11 cellular contexts compared by ENCODE assay signal in genomic region chr5:32017638-32018429, GRCh38.
A peak's percentile ranks its signal among the peaks of the same experiment; 100 is the strongest.
DNase-seq lines count a peak whose midpoint lies in the region; ATAC-seq and TF ChIP-seq lines count a peak whose summit lies in the region.
"Had no signal": no experiment of that assay in that cellular context is flagged by ENCODE, and none has a peak within 500 bp of the region (broad histone marks: within the 10 kb centered on the region; RNA-seq: fewer than 3 reads in every experiment).

No MANE protein-coding gene starts in this region.

- H3K79me2 ChIP-seq in parathyroid adenoma: no peaks in the 10 kb centered on the region

- no peak for TF ChIP-seq CTCF in CD14-positive monocyte (IDR thresholded peaks at IDR 0.05)
- no peak for TF ChIP-seq CTCF in fibroblast of villous mesenchyme (IDR thresholded peaks at IDR 0.05; ENCODE audit: insufficient read depth, low read depth, low read length)
- TF ChIP-seq CTCF in parathyroid adenoma (IDR thresholded peaks at IDR 0.05): no peak

- no peaks in the 10 kb centered on the region for H3K36me3 ChIP-seq in parathyroid adenoma (ENCODE audit: control insufficient read depth, insufficient read depth, low read length)

- no peak overlapping the region for H2AFZ ChIP-seq in parathyroid adenoma

- H3K9me3 Mint-ChIP-seq in CD14-positive monocyte: no peaks in the 10 kb centered on the region
- H3K9me3 Mint-ChIP-seq in stimulated activated memory B cell treated with anti-CD40 and anti-IgM and Interleukin-4, amounts not matched to agents 10 μg/mL and 1 μg/mL and 100 μg/mL, for 72 hours: no peaks in the 10 kb centered on the region
- H3K9me3 Mint-ChIP-seq: T-cell had no signal

- no peak for ATAC-seq in GM18873 (IDR thresholded peaks at IDR 0.05; ENCODE audit: low FRiP score, unreplicated experiment)
- no peak for ATAC-seq in stimulated activated memory B cell treated with anti-CD40 and anti-IgM and Interleukin-4, amounts not matched to agents 10 μg/mL and 1 μg/mL and 100 μg/mL, for 72 hours

- peak overlapping the region; percentile 63 to 65 for H3K4me3 Mint-ChIP-seq in CD14-positive monocyte
- H3K4me3 Mint-ChIP-seq in stimulated activated memory B cell treated with anti-CD40 and anti-IgM and Interleukin-4, amounts not matched to agents 10 μg/mL and 1 μg/mL and 100 μg/mL, for 72 hours: no peak overlapping the region

- peaks cover 32% of the 10 kb centered on the region for H3K4me1 Mint-ChIP-seq in CD14-positive monocyte
- H3K4me1 Mint-ChIP-seq in stimulated activated memory B cell treated with anti-CD40 and anti-IgM and Interleukin-4, amounts not matched to agents 10 μg/mL and 1 μg/mL and 100 μg/mL, for 72 hours: peaks cover 6% of the 10 kb centered on the region

- no peak overlapping the region for H3K9ac ChIP-seq in parathyroid adenoma

- H3K4me3 ChIP-seq in fibroblast of villous mesenchyme (ENCODE audit: low read depth, low read length) (no peak overlapping the region), parathyroid adenoma (ENCODE audit: low read depth, low read length) (no peak overlapping the region)

- H3K27me3 ChIP-seq in parathyroid adenoma (ENCODE audit: control insufficient read depth, insufficient read depth, low read length): no peaks in the 10 kb centered on the region

- H3K4me1 ChIP-seq in parathyroid adenoma: no peaks in the 10 kb centered on the region

- DNase-seq in CD14-positive monocyte (ENCODE audit: low spot score): no peak
- peak; percentile 62 for DNase-seq in fibroblast of villous mesenchyme (ENCODE audit: low read depth)
- no peak for DNase-seq in ureter (ENCODE audit: low spot score)
- DNase-seq in LoVo (ENCODE audit: low spot score): no peak
- DNase-seq: activated effector memory CD4-positive, alpha-beta T cell treated with anti-CD3 and anti-CD28 coated beads, Interleukin-2, amount 50 U/mL, for 16 hours; GOT3; T-cell had no signal

- no peak overlapping the region for H3K27ac ChIP-seq in parathyroid adenoma

- H3K27me3 Mint-ChIP-seq in CD14-positive monocyte (ENCODE audit: low read depth in 3 of 3): peaks cover 0 to 4% (median 1%) of the 10 kb centered on the region in 3 donors
- no peaks in the 10 kb centered on the region for H3K27me3 Mint-ChIP-seq in stimulated activated memory B cell treated with anti-CD40 and anti-IgM and Interleukin-4, amounts not matched to agents 10 μg/mL and 1 μg/mL and 100 μg/mL, for 72 hours
- H3K27me3 Mint-ChIP-seq: T-cell had no signal

- no peaks in the 10 kb centered on the region for H3K9me3 ChIP-seq in parathyroid adenoma (ENCODE audit: control insufficient read depth, low read length)

- intact Hi-C loops in CD14-positive monocyte (cut with micrococcal nuclease): no loop called here

- peak overlapping the region in 2 of 7 donors; percentile 25 to 57 for H3K27ac Mint-ChIP-seq in CD14-positive monocyte
- H3K27ac Mint-ChIP-seq in stimulated activated memory B cell treated with anti-CD40 and anti-IgM and Interleukin-4, amounts not matched to agents 10 μg/mL and 1 μg/mL and 100 μg/mL, for 72 hours: no peak overlapping the region

- H3K4me2 ChIP-seq in parathyroid adenoma (ENCODE audit: low read length): peak overlapping the region; percentile 15

- no peaks in the 10 kb centered on the region for H3K36me3 Mint-ChIP-seq in CD14-positive monocyte
- no peaks in the 10 kb centered on the region for H3K36me3 Mint-ChIP-seq in stimulated activated memory B cell treated with anti-CD40 and anti-IgM and Interleukin-4, amounts not matched to agents 10 μg/mL and 1 μg/mL and 100 μg/mL, for 72 hours
- H3K36me3 Mint-ChIP-seq: T-cell had no signal

TF ChIP-seq in PFSK-1, 5 proteins besides CTCF, POLR2A, EP300 and RAD21:
- TF ChIP-seq FOXP2 (optimal IDR thresholded peaks at IDR 0.05; ENCODE audit: borderline replicate concordance, extremely low read depth, extremely low read length, insufficient read depth) (peak; percentile 59), POLR2AphosphoS5 (IDR thresholded peaks at IDR 0.05; ENCODE audit: low read depth, low read length) (no peak)
- TF ChIP-seq, protein P1, sequence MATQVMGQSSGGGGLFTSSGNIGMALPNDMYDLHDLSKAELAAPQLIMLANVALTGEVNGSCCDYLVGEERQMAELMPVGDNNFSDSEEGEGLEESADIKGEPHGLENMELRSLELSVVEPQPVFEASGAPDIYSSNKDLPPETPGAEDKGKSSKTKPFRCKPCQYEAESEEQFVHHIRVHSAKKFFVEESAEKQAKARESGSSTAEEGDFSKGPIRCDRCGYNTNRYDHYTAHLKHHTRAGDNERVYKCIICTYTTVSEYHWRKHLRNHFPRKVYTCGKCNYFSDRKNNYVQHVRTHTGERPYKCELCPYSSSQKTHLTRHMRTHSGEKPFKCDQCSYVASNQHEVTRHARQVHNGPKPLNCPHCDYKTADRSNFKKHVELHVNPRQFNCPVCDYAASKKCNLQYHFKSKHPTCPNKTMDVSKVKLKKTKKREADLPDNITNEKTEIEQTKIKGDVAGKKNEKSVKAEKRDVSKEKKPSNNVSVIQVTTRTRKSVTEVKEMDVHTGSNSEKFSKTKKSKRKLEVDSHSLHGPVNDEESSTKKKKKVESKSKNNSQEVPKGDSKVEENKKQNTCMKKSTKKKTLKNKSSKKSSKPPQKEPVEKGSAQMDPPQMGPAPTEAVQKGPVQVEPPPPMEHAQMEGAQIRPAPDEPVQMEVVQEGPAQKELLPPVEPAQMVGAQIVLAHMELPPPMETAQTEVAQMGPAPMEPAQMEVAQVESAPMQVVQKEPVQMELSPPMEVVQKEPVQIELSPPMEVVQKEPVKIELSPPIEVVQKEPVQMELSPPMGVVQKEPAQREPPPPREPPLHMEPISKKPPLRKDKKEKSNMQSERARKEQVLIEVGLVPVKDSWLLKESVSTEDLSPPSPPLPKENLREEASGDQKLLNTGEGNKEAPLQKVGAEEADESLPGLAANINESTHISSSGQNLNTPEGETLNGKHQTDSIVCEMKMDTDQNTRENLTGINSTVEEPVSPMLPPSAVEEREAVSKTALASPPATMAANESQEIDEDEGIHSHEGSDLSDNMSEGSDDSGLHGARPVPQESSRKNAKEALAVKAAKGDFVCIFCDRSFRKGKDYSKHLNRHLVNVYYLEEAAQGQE (IDR thresholded peaks at IDR 0.05; ENCODE audit: insufficient read depth in 1 of 2, low read depth in 2 of 2, low read length in 2 of 2): no peak
TF ChIP-seq in PFSK-1: peak in this region for 1.
